ENCODE assay signal across 1 cellular context in the genomic region with DNA sequence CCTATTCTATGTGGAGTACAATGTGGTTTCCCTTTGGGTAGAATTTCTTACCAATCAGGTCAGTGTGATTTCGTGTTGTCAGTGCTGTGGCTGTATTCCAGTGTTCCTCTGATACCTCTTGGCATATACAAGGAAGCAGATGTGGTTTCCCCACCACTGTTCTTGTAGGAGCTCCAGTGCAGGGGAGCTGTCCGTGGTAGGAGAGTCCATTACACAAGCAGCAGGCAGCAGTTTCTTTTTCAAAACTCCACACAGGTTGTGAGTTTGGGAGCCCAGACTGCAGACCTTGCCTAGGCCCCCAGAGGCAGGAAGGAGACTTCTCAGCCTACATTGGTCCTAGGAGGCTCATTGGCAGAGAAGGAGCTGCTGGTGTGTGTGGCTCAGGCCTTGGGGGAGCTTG.
TF ChIP-seq lines count a peak whose summit lies in the region.

No MANE protein-coding gene starts in this region.

TF ChIP-seq in GM23338, 12 proteins besides CTCF, POLR2A, EP300 and RAD21 (continued from another document):
- TF ChIP-seq, protein P1, sequence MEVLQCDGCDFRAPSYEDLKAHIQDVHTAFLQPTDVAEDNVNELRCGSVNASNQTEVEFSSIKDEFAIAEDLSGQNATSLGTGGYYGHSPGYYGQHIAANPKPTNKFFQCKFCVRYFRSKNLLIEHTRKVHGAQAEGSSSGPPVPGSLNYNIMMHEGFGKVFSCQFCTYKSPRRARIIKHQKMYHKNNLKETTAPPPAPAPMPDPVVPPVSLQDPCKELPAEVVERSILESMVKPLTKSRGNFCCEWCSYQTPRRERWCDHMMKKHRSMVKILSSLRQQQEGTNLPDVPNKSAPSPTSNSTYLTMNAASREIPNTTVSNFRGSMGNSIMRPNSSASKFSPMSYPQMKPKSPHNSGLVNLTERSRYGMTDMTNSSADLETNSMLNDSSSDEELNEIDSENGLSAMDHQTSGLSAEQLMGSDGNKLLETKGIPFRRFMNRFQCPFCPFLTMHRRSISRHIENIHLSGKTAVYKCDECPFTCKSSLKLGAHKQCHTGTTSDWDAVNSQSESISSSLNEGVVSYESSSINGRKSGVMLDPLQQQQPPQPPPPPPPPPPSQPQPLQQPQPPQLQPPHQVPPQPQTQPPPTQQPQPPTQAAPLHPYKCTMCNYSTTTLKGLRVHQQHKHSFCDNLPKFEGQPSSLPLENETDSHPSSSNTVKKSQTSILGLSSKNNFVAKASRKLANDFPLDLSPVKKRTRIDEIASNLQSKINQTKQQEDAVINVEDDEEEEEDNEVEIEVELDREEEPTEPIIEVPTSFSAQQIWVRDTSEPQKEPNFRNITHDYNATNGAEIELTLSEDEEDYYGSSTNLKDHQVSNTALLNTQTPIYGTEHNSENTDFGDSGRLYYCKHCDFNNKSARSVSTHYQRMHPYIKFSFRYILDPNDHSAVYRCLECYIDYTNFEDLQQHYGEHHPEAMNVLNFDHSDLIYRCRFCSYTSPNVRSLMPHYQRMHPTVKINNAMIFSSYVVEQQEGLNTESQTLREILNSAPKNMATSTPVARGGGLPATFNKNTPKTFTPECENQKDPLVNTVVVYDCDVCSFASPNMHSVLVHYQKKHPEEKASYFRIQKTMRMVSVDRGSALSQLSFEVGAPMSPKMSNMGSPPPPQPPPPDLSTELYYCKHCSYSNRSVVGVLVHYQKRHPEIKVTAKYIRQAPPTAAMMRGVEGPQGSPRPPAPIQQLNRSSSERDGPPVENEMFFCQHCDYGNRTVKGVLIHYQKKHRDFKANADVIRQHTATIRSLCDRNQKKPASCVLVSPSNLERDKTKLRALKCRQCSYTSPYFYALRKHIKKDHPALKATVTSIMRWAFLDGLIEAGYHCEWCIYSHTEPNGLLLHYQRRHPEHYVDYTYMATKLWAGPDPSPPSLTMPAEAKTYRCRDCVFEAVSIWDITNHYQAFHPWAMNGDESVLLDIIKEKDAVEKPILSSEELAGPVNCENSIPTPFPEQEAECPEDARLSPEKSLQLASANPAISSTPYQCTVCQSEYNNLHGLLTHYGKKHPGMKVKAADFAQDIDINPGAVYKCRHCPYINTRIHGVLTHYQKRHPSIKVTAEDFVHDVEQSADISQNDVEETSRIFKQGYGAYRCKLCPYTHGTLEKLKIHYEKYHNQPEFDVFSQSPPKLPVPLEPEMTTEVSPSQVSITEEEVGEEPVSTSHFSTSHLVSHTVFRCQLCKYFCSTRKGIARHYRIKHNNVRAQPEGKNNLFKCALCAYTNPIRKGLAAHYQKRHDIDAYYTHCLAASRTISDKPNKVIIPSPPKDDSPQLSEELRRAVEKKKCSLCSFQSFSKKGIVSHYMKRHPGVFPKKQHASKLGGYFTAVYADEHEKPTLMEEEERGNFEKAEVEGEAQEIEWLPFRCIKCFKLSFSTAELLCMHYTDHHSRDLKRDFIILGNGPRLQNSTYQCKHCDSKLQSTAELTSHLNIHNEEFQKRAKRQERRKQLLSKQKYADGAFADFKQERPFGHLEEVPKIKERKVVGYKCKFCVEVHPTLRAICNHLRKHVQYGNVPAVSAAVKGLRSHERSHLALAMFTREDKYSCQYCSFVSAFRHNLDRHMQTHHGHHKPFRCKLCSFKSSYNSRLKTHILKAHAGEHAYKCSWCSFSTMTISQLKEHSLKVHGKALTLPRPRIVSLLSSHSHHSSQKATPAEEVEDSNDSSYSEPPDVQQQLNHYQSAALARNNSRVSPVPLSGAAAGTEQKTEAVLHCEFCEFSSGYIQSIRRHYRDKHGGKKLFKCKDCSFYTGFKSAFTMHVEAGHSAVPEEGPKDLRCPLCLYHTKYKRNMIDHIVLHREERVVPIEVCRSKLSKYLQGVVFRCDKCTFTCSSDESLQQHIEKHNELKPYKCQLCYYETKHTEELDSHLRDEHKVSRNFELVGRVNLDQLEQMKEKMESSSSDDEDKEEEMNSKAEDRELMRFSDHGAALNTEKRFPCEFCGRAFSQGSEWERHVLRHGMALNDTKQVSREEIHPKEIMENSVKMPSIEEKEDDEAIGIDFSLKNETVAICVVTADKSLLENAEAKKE (CRISPR knock-in tag; IDR thresholded peaks at IDR 0.05): no peak
- TF ChIP-seq, protein P2, sequence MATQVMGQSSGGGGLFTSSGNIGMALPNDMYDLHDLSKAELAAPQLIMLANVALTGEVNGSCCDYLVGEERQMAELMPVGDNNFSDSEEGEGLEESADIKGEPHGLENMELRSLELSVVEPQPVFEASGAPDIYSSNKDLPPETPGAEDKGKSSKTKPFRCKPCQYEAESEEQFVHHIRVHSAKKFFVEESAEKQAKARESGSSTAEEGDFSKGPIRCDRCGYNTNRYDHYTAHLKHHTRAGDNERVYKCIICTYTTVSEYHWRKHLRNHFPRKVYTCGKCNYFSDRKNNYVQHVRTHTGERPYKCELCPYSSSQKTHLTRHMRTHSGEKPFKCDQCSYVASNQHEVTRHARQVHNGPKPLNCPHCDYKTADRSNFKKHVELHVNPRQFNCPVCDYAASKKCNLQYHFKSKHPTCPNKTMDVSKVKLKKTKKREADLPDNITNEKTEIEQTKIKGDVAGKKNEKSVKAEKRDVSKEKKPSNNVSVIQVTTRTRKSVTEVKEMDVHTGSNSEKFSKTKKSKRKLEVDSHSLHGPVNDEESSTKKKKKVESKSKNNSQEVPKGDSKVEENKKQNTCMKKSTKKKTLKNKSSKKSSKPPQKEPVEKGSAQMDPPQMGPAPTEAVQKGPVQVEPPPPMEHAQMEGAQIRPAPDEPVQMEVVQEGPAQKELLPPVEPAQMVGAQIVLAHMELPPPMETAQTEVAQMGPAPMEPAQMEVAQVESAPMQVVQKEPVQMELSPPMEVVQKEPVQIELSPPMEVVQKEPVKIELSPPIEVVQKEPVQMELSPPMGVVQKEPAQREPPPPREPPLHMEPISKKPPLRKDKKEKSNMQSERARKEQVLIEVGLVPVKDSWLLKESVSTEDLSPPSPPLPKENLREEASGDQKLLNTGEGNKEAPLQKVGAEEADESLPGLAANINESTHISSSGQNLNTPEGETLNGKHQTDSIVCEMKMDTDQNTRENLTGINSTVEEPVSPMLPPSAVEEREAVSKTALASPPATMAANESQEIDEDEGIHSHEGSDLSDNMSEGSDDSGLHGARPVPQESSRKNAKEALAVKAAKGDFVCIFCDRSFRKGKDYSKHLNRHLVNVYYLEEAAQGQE (IDR thresholded peaks at IDR 0.05; ENCODE audit: unreplicated experiment): peak; percentile 86
- TF ChIP-seq STAT1 (IDR thresholded peaks at IDR 0.05; ENCODE audit: unreplicated experiment) (no peak), EZH2phosphoT487 (IDR thresholded peaks at IDR 0.05; ENCODE audit: unreplicated experiment) (no peak), ZNF331 (CRISPR knock-in tag; IDR thresholded peaks at IDR 0.05; ENCODE audit: low read depth) (no peak)
